Comparison of ENCODE assay signal across 20 cellular contexts in genomic region chr13:109366521-109366920, GRCh38.
"Had no signal": no experiment of that assay in that cellular context is flagged by ENCODE, and none has a peak within 500 bp of the region (broad histone marks: within the 10 kb centered on the region; RNA-seq: fewer than 3 reads in every experiment).

No MANE protein-coding gene starts in this region.

- H3K27me3 ChIP-seq: ascending aorta, MG63 had no signal

- FAIRE-seq: RCC 7860 had no signal

- H3K36me3 ChIP-seq: ascending aorta, MG63, WERI-Rb-1 had no signal

- H3K9me3 ChIP-seq: ascending aorta, MG63 had no signal

- H3K27ac ChIP-seq: ascending aorta, WERI-Rb-1 had no signal

- H3K4me3 ChIP-seq: ascending aorta, MG63 had no signal

- DNase-seq: activated CD4-positive, alpha-beta T cell treated with anti-CD3 and anti-CD28 coated beads for 4 hours; activated CD8-positive, alpha-beta memory T cell treated with anti-CD3 and anti-CD28 coated beads, Interleukin-2, amount 50 U/mL, for 4 hours; activated CD8-positive, alpha-beta T cell treated with anti-CD3 and anti-CD28 coated beads for 36 hours; activated naive CD4-positive, alpha-beta T cell treated with anti-CD3 and anti-CD28 coated beads, Interleukin-2, amount 50 U/mL, for 16 hours; activated naive CD8-positive, alpha-beta T cell treated with anti-CD3 and anti-CD28 coated beads, Interleukin-2, amount 10 ng/mL, durations not matched to agents 7 days and 5 days; activated T-cell treated with anti-CD3 and anti-CD28 coated beads, Interleukin-2, amount 50 U/mL, for 72 hours; amniotic stem cell; MG63; MV-4-11; NCI-H1092 treated with DMSO at 0.1 percent for 48 hours; NCI-H1417 treated with DMSO at 0.1 percent for 48 hours; NCI-H1694; NCI-H2029 treated with DMSO at 0.1 percent for 48 hours; NCI-H526 treated with DMSO at 0.1 percent for 48 hours; PC-3; T-helper 17 cell; T-helper 9 cell; WERI-Rb-1 had no signal
